In genomic region chr2:199024224-199024623, GRCh38 we compare ENCODE assay signal across 1 cellular context.
TF ChIP-seq lines count a peak whose summit lies in the region.

No MANE protein-coding gene starts in this region.

TF ChIP-seq in HepG2, 621 proteins besides CTCF, POLR2A, EP300 and RAD21 (continued from another document):
- no peak for TF ChIP-seq E2F1 (CRISPR knock-in tag; IDR thresholded peaks at IDR 0.05)
- TF ChIP-seq RFX1 (IDR thresholded peaks at IDR 0.05): no peak
- TF ChIP-seq ZFP36L1 (CRISPR knock-in tag; IDR thresholded peaks at IDR 0.05): no peak
- peak; percentile 60; the same call in 1 of the 2 replicates for TF ChIP-seq U2AF2 (IDR thresholded peaks at IDR 0.05; ENCODE audit: low read depth, low read length)
- no peak for TF ChIP-seq ZNF350 (CRISPR knock-in tag; IDR thresholded peaks at IDR 0.05; ENCODE audit: borderline replicate concordance, low read depth)
- TF ChIP-seq FOXK2 (IDR thresholded peaks at IDR 0.05): no peak
- peak; percentile 74 for TF ChIP-seq SRSF9 (IDR thresholded peaks at IDR 0.05; ENCODE audit: borderline replicate concordance, insufficient read depth, low read depth, low read length, poor library complexity, severe bottlenecking)
